In genomic region chr3:49359623-49360022, GRCh38 we compare ENCODE assay signal across 8 cellular contexts. TPM values are rescaled to one million over a fixed set of nuclear protein-coding genes. Genes with fewer than 3 reads are reported as not detected.
DNase-seq lines count a peak whose midpoint lies in the region; ATAC-seq and TF ChIP-seq lines count a peak whose summit lies in the region.

No MANE protein-coding gene starts in this region.

- H3K36me3 Mint-ChIP-seq in Caco-2 (ENCODE audit: insufficient read depth, unreplicated experiment), result peaks cover 94% of the 10 kb centered on the region
- H3K36me3 Mint-ChIP-seq in MCF 10A (ENCODE audit: insufficient read depth, unreplicated experiment), result peaks cover 97% of the 10 kb centered on the region
- H3K36me3 Mint-ChIP-seq in natural killer cell treated with Interleukin-12 subunit alpha and Interleukin-12 subunit beta and Interleukin-15 and Interleukin-18, amount 100 ng/mL, for 72 hours, result peaks cover 4% of the 10 kb centered on the region
- peaks cover 22% of the 10 kb centered on the region for H3K36me3 Mint-ChIP-seq in progenitor cell of endocrine pancreas (ENCODE audit: insufficient read depth)

- H3K27me3 Mint-ChIP-seq in Caco-2 (ENCODE audit: insufficient read depth, unreplicated experiment), result no peaks in the 10 kb centered on the region
- no peaks in the 10 kb centered on the region for H3K27me3 Mint-ChIP-seq in MCF 10A (ENCODE audit: insufficient read depth, unreplicated experiment)
- H3K27me3 Mint-ChIP-seq in natural killer cell treated with Interleukin-12 subunit alpha and Interleukin-12 subunit beta and Interleukin-15 and Interleukin-18, amount 100 ng/mL, for 72 hours, result no peaks in the 10 kb centered on the region
- H3K27me3 Mint-ChIP-seq in progenitor cell of endocrine pancreas, result no peaks in the 10 kb centered on the region

- DNase-seq in Caco-2 (no peak), MV-4-11 (lab: John Stamatoyannopoulos, UW) (peak; percentile 36), MCF 10A (ENCODE audit: unreplicated experiment) (peak; percentile 32), NCI-H345 treated with DMSO at 0.1 percent for 48 hours (lab: John Stamatoyannopoulos, UW; ENCODE audit: unreplicated experiment) (no peak), H4 (ENCODE audit: low spot score) (no peak), iPS-NIHi7 (ENCODE audit: extremely low spot score) (no peak), progenitor cell of endocrine pancreas (ENCODE audit: low spot score, unreplicated experiment) (no peak)
- DNase-seq in natural killer cell treated with Interleukin-12 subunit alpha and Interleukin-12 subunit beta and Interleukin-15 and Interleukin-18, amount 100 ng/mL, for 72 hours (ENCODE audit: low spot score), result no peak

- no peak overlapping the region for H3K27ac Mint-ChIP-seq in Caco-2 (ENCODE audit: unreplicated experiment)
- H3K27ac Mint-ChIP-seq in MCF 10A (ENCODE audit: low read depth, unreplicated experiment), result peak overlapping the region; percentile 78
- peak overlapping the region; percentile 89 to 92 for H3K27ac Mint-ChIP-seq in natural killer cell treated with Interleukin-12 subunit alpha and Interleukin-12 subunit beta and Interleukin-15 and Interleukin-18, amount 100 ng/mL, for 72 hours
- no peak overlapping the region for H3K27ac Mint-ChIP-seq in progenitor cell of endocrine pancreas

- BruUV-seq in Caco-2 (replicated peaks; lab: Mats Ljungman, UMichigan) (TSS peak; percentile 1), MCF 10A (replicated peaks; lab: Mats Ljungman, UMichigan) (no TSS peak)

- H3K4me3 Mint-ChIP-seq in Caco-2 (ENCODE audit: unreplicated experiment), result no peak overlapping the region
- H3K4me3 Mint-ChIP-seq in MCF 10A (ENCODE audit: unreplicated experiment), result no peak overlapping the region
- H3K4me3 Mint-ChIP-seq in natural killer cell treated with Interleukin-12 subunit alpha and Interleukin-12 subunit beta and Interleukin-15 and Interleukin-18, amount 100 ng/mL, for 72 hours, result peak overlapping the region; percentile 96
- no peak overlapping the region for H3K4me3 Mint-ChIP-seq in progenitor cell of endocrine pancreas (ENCODE audit: low read depth)

- no peaks in the 10 kb centered on the region for H3K9me3 Mint-ChIP-seq in Caco-2 (ENCODE audit: unreplicated experiment)
- no peaks in the 10 kb centered on the region for H3K9me3 Mint-ChIP-seq in MCF 10A (ENCODE audit: unreplicated experiment)
- no peaks in the 10 kb centered on the region for H3K9me3 Mint-ChIP-seq in natural killer cell treated with Interleukin-12 subunit alpha and Interleukin-12 subunit beta and Interleukin-15 and Interleukin-18, amount 100 ng/mL, for 72 hours
- H3K9me3 Mint-ChIP-seq in progenitor cell of endocrine pancreas (ENCODE audit: low read depth), result no peaks in the 10 kb centered on the region

- no peak overlapping the region for H3K4me3 ChIP-seq in Caco-2 (ENCODE audit: low read depth, low read length)

- CTCF ChIA-PET in Caco-2 (lab: Charles Lee) (interaction anchor here (1.7 kb wide), 1 partner anchor 52 kb away, joined by 6 read pairs; the partner anchor contains the start of genes RHOA and TCTA), MCF 10A (lab: Yijun Ruan, JAX) (interaction anchor here (0.8 to 1.3 kb wide), 2 partner anchors 20 kb away, joined by 3 to 5 read pairs; partner anchors contain the start of gene USP4)

- peaks cover 6% of the 10 kb centered on the region for H3K4me1 Mint-ChIP-seq in Caco-2 (ENCODE audit: low read depth, unreplicated experiment)
- peaks cover 14% of the 10 kb centered on the region for H3K4me1 Mint-ChIP-seq in MCF 10A (ENCODE audit: insufficient read depth, unreplicated experiment)
- peaks cover 14% of the 10 kb centered on the region in 2 donors for H3K4me1 Mint-ChIP-seq in natural killer cell treated with Interleukin-12 subunit alpha and Interleukin-12 subunit beta and Interleukin-15 and Interleukin-18, amount 100 ng/mL, for 72 hours (ENCODE audit: low read depth in 2 of 2)
- H3K4me1 Mint-ChIP-seq in progenitor cell of endocrine pancreas (ENCODE audit: low read depth), result peaks cover 10% of the 10 kb centered on the region

- intact Hi-C loops in Caco-2 (cut with micrococcal nuclease; ENCODE audit: unreplicated experiment), result loop anchor here (2.0 kb wide), 1 partner anchor 53 kb away; the partner anchor contains the start of gene TCTA
- intact Hi-C loops in MCF 10A (cut with micrococcal nuclease), result loop anchor here (2.0 kb wide), 1 partner anchor 19 kb away; the partner anchor contains the start of gene USP4

- TF ChIP-seq CTCF in Caco-2 (IDR thresholded peaks at IDR 0.05; ENCODE audit: insufficient read depth in 1 of 2, low read depth in 1 of 2, low read length in 1 of 2, severe bottlenecking in 1 of 2, unreplicated experiment in 1 of 2) (no peak), MCF 10A (IDR thresholded peaks at IDR 0.05; ENCODE audit: unreplicated experiment) (no peak), progenitor cell of endocrine pancreas (IDR thresholded peaks at IDR 0.05; ENCODE audit: unreplicated experiment) (no peak)

- ATAC-seq in natural killer cell treated with Interleukin-12 subunit alpha and Interleukin-12 subunit beta and Interleukin-15 and Interleukin-18, amount 100 ng/mL, for 72 hours, result no peak

- H3K9me3 ChIP-seq in Caco-2, result no peaks in the 10 kb centered on the region

- H3K4me1 ChIP-seq in Caco-2, result peaks cover 13% of the 10 kb centered on the region; the same call in 1 of the 2 replicates

- peaks cover 7% of the 10 kb centered on the region for H3K36me3 ChIP-seq in Caco-2 (ENCODE audit: control insufficient read depth, insufficient read depth, low read length)

- H3K27me3 ChIP-seq in Caco-2 (replicated peaks; ENCODE audit: control insufficient read depth, insufficient read depth, low read length), result no peaks in the 10 kb centered on the region

- POLR2A ChIA-PET in Caco-2 (lab: Charles Lee) (interaction anchor here (0.6 to 2.4 kb wide), 2 partner anchors 20 to 30 kb away, joined by 11 to 17 read pairs; partner anchors contain the start of gene USP4), MCF 10A (lab: Yijun Ruan, JAX) (interaction anchor here (1.0 to 4.8 kb wide), 17 partner anchors 9 to 339 kb away, joined by 3 to 74 read pairs (median 8); partner anchors contain the start of genes DAG1, NDUFAF3, NICN1 and RHOA)

RNA-seq across cellular contexts. Expression of gene GPX1, which starts 1.5 kb away (rescaled TPM):
- 197 and 201 TPM in 2 replicates for total RNA-seq in Caco-2 (2022)
- 576 and 589 TPM in 2 replicates for total RNA-seq in MCF 10A (2022)
- total RNA-seq in natural killer cell treated with Interleukin-12 subunit alpha and Interleukin-12 subunit beta and Interleukin-15 and Interleukin-18, amount 100 ng/mL, for 72 hours, result 100 to 1,000 TPM in 1 of 2 donors, 10 to 100 TPM in 1; 95.4 to 107 TPM
- 187 and 194 TPM in 2 replicates for total RNA-seq in H4 (2014; rRNA removed; shearing (Covaris generic))
- 130 TPM in 2 replicates for total RNA-seq in progenitor cell of endocrine pancreas

RNA-seq across cellular contexts. Expression of gene USP4, which starts 19.8 kb away (rescaled TPM):
- total RNA-seq in Caco-2 (2022), result 36.4 and 37.8 TPM in 2 replicates
- total RNA-seq in MCF 10A (2022), result 52.6 and 54.1 TPM in 2 replicates
- total RNA-seq in natural killer cell treated with Interleukin-12 subunit alpha and Interleukin-12 subunit beta and Interleukin-15 and Interleukin-18, amount 100 ng/mL, for 72 hours, result 100 to 1,000 TPM in 1 of 2 donors, 10 to 100 TPM in 1; 90.9 to 105 TPM
- total RNA-seq in H4 (2014; rRNA removed; shearing (Covaris generic)), result 2.7 and 6.5 TPM in 2 replicates
- 55.1 and 56.6 TPM in 2 replicates for total RNA-seq in progenitor cell of endocrine pancreas

RNA-seq across cellular contexts. Expression of gene RHOA, which starts 52.2 kb away (rescaled TPM):
- total RNA-seq in Caco-2 (2022), result 338 and 348 TPM in 2 replicates
- 273 and 298 TPM in 2 replicates for total RNA-seq in MCF 10A (2022)
- total RNA-seq in natural killer cell treated with Interleukin-12 subunit alpha and Interleukin-12 subunit beta and Interleukin-15 and Interleukin-18, amount 100 ng/mL, for 72 hours, result 100 to 1,000 TPM; 436 to 448 TPM
- total RNA-seq in H4 (2014; rRNA removed; shearing (Covaris generic)), result 283 and 305 TPM in 2 replicates
- total RNA-seq in progenitor cell of endocrine pancreas, result 289 and 301 TPM in 2 replicates

RNA-seq across cellular contexts. Expression of gene TCTA, which starts 52.6 kb away (rescaled TPM):
- total RNA-seq in Caco-2 (2022) (14.2 and 15.5 TPM in 2 replicates), MCF 10A (2022) (14.0 and 17.2 TPM in 2 replicates), progenitor cell of endocrine pancreas (18.0 and 18.8 TPM in 2 replicates)
- 10 to 100 TPM; 20.5 to 21.1 TPM for total RNA-seq in natural killer cell treated with Interleukin-12 subunit alpha and Interleukin-12 subunit beta and Interleukin-15 and Interleukin-18, amount 100 ng/mL, for 72 hours
- total RNA-seq in H4 (2014; rRNA removed; shearing (Covaris generic)), result 23.8 and 27.6 TPM in 2 replicates

Comparison
In these comparisons a context has a peak if more than half of its experiments do, and no peak if none do; other contexts are left out.
1. DNase-seq: peak in MV-4-11 (single experiment) and MCF 10A (single experiment); none in Caco-2 (0 of 2), natural killer cell treated with Interleukin-12 subunit alpha and Interleukin-12 subunit beta and Interleukin-15 and Interleukin-18, amount 100 ng/mL, for 72 hours (single experiment), NCI-H345 treated with DMSO at 0.1 percent for 48 hours (single experiment), H4 (single experiment), iPS-NIHi7 (single experiment) and progenitor cell of endocrine pancreas (single experiment).
2. H3K27ac Mint-ChIP-seq: peak in MCF 10A (single experiment) and natural killer cell treated with Interleukin-12 subunit alpha and Interleukin-12 subunit beta and Interleukin-15 and Interleukin-18, amount 100 ng/mL, for 72 hours (2 of 2); none in Caco-2 (single experiment) and progenitor cell of endocrine pancreas (single experiment).